14 cellular contexts compared by ENCODE assay signal in genomic region chr6:47106216-47106615, GRCh38.
"Had no signal": no experiment of that assay in that cellular context is flagged by ENCODE, and none has a peak within 500 bp of the region (broad histone marks: within the 10 kb centered on the region; RNA-seq: fewer than 3 reads in every experiment).

No MANE protein-coding gene starts in this region.

- ATAC-seq: activated naive CD4-positive, alpha-beta T cell treated with anti-CD3 and anti-CD28 coated beads, Interleukin-2, amount 50 U/mL, for 72 hours; activated T-cell treated with anti-CD3 and anti-CD28 coated beads, Interleukin-2, amount 50 U/mL, for 4 hours; gastrocnemius medialis; heart right ventricle; left lung had no signal

- DNase-seq: activated CD4-positive, alpha-beta memory T cell treated with anti-CD3 and anti-CD28 coated beads for 36 hours; activated CD4-positive, alpha-beta T cell treated with anti-CD3 and anti-CD28 coated beads for 1 hour; activated effector memory CD4-positive, alpha-beta T cell treated with anti-CD3 and anti-CD28 coated beads, Interleukin-2, amount 50 U/mL, for 16 hours; activated T-cell treated with anti-CD3 and anti-CD28 coated beads, Interleukin-2, amount 50 U/mL, for 4 hours; dorsolateral prefrontal cortex; gastrocnemius medialis; heart right ventricle; left lung; ovary; tibial artery had no signal

- H3K36me3 ChIP-seq: gastrocnemius medialis, heart right ventricle, left lung, ovary, right atrium auricular region, tibial artery had no signal

- H3K4me3 Mint-ChIP-seq: activated CD4-positive, alpha-beta memory T cell treated with anti-CD3 and anti-CD28 coated beads for 36 hours; activated T-cell treated with anti-CD3 and anti-CD28 coated beads, Interleukin-2, amount 50 U/mL, for 4 hours; neural crest cell had no signal

- H3K27ac Mint-ChIP-seq: activated CD4-positive, alpha-beta memory T cell treated with anti-CD3 and anti-CD28 coated beads for 36 hours; activated naive CD4-positive, alpha-beta T cell treated with anti-CD3 and anti-CD28 coated beads, Interleukin-2, amount 50 U/mL, for 72 hours had no signal

- H3K27ac ChIP-seq: dorsolateral prefrontal cortex, gastrocnemius medialis, heart right ventricle, left lung, ovary, right atrium auricular region, skin epidermis, tibial artery had no signal

- H3K36me3 Mint-ChIP-seq: activated CD4-positive, alpha-beta memory T cell treated with anti-CD3 and anti-CD28 coated beads for 36 hours; activated naive CD4-positive, alpha-beta T cell treated with anti-CD3 and anti-CD28 coated beads, Interleukin-2, amount 50 U/mL, for 72 hours had no signal

- H3K4me3 ChIP-seq: dorsolateral prefrontal cortex, gastrocnemius medialis, heart right ventricle, left lung, ovary, right atrium auricular region, skin epidermis, tibial artery had no signal

- H3K9me3 ChIP-seq: gastrocnemius medialis, heart right ventricle, left lung, ovary, right atrium auricular region, tibial artery had no signal

- H3K27me3 ChIP-seq: dorsolateral prefrontal cortex, gastrocnemius medialis, left lung, ovary, right atrium auricular region, tibial artery had no signal

- H3K9me3 Mint-ChIP-seq: activated CD4-positive, alpha-beta memory T cell treated with anti-CD3 and anti-CD28 coated beads for 36 hours; activated naive CD4-positive, alpha-beta T cell treated with anti-CD3 and anti-CD28 coated beads, Interleukin-2, amount 50 U/mL, for 72 hours; activated T-cell treated with anti-CD3 and anti-CD28 coated beads, Interleukin-2, amount 50 U/mL, for 4 hours; neural crest cell had no signal

- H3K4me1 ChIP-seq: gastrocnemius medialis, right atrium auricular region, tibial artery had no signal
